In the genomic region with DNA sequence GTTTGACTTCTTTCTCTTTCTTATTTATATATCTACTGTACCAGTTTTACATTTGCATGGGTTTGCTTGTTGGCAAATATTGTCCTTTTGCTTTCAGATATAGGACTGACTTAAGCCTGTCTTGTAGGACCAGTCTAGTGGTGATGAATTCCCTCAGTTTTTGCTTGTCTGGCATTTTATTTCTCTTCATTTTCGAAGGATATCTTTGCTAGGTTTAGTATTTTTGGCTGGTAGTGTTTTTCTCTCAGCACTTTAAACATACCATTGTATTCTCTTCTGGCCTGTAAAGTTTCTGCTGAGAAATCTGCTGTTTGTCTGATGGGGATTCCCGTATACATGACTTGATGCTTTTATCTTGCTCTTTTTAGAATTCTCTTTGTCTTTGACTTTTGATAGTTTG, we compare ENCODE assay signal across 1 cellular context.
TF ChIP-seq lines count a peak whose summit lies in the region.

No MANE protein-coding gene starts in this region.

TF ChIP-seq in HEK293, 187 proteins besides CTCF, POLR2A, EP300 and RAD21 (continued from another document):
- TF ChIP-seq, protein P1, sequence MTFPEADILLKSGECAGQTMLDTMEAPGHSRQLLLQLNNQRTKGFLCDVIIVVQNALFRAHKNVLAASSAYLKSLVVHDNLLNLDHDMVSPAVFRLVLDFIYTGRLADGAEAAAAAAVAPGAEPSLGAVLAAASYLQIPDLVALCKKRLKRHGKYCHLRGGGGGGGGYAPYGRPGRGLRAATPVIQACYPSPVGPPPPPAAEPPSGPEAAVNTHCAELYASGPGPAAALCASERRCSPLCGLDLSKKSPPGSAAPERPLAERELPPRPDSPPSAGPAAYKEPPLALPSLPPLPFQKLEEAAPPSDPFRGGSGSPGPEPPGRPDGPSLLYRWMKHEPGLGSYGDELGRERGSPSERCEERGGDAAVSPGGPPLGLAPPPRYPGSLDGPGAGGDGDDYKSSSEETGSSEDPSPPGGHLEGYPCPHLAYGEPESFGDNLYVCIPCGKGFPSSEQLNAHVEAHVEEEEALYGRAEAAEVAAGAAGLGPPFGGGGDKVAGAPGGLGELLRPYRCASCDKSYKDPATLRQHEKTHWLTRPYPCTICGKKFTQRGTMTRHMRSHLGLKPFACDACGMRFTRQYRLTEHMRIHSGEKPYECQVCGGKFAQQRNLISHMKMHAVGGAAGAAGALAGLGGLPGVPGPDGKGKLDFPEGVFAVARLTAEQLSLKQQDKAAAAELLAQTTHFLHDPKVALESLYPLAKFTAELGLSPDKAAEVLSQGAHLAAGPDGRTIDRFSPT (tag by site-specific recombination; IDR thresholded peaks at IDR 0.05), result no peak
- TF ChIP-seq SETDB1 (IDR thresholded peaks at IDR 0.05; ENCODE audit: insufficient read length, low read length), result peak; percentile 94
- no peak for TF ChIP-seq ZSCAN30 (tag by site-specific recombination; IDR thresholded peaks at IDR 0.05)
- TF ChIP-seq TRIM28 (IDR thresholded peaks at IDR 0.05; ENCODE audit: borderline replicate concordance, low read length), result 0 out of 2 replicates have a peak, but pooled peaks have one; percentile 37
- no peak for TF ChIP-seq ZNF837 (tag by site-specific recombination; IDR thresholded peaks at IDR 0.05)
